Comparison of ENCODE assay signal across 8 cellular contexts in genomic region chrX:17736856-17737706, GRCh38. TPM values are rescaled to one million over a fixed set of nuclear protein-coding genes. Genes with fewer than 3 reads are reported as not detected.
DNase-seq lines count a peak whose midpoint lies in the region; TF ChIP-seq lines count a peak whose summit lies in the region.

Gene SCML1, plus strand, starts transcription at chrX:17737493. Its CDS starts 6,694 bp downstream, at chrX:17744187.

- peak within 1 kb of the TSS; percentile 92 for H3K27ac Mint-ChIP-seq in osteocyte (ENCODE audit: unreplicated experiment)

- H3K36me3 ChIP-seq in adrenal gland (replicated peaks in 1 of 2) (no peaks in the 10 kb centered on the region), cardiac muscle cell (no peaks in the 10 kb centered on the region)

- H3K27me3 ChIP-seq in adrenal gland (no peaks in the 10 kb centered on the region), cardiac muscle cell (no peaks in the 10 kb centered on the region)

- H3K9me3 ChIP-seq in adrenal gland (replicated peaks in 1 of 3) (no peaks in the 10 kb centered on the region), cardiac muscle cell (ENCODE audit: low read depth) (no peaks in the 10 kb centered on the region)

- peaks cover 9% of the 10 kb centered on the region for H3K4me1 Mint-ChIP-seq in osteocyte (ENCODE audit: unreplicated experiment)

- H3K4me1 ChIP-seq in adrenal gland (replicated peaks in 1 of 2) (peaks cover 0 to 8% of the 10 kb centered on the region in 2 donors), cardiac muscle cell (ENCODE audit: low read depth) (no peaks in the 10 kb centered on the region)

- H3K36me3 Mint-ChIP-seq in osteocyte (ENCODE audit: unreplicated experiment), result no peaks in the 10 kb centered on the region

- no peaks in the 10 kb centered on the region for H3K27me3 Mint-ChIP-seq in osteocyte (ENCODE audit: unreplicated experiment)

- TF ChIP-seq CTCF in adrenal gland (IDR thresholded peaks at IDR 0.05) (no peak), cardiac muscle cell (IDR thresholded peaks at IDR 0.05; ENCODE audit: low read depth, low read length) (no peak), osteocyte (IDR thresholded peaks at IDR 0.05) (no peak)

- H3K4me3 ChIP-seq in adrenal gland (peak within 1 kb of the TSS; percentile 11 to 56 (median 54)), cardiac muscle cell (peak within 1 kb of the TSS; percentile 54)

- H3K27ac ChIP-seq in adrenal gland, result peak within 1 kb of the TSS; percentile 88 to 97 (median 94)
- H3K27ac ChIP-seq in cardiac muscle cell, result peak within 1 kb of the TSS; percentile 66
- H3K27ac ChIP-seq in temporal lobe (ENCODE audit: low read depth, low read length), result peak within 1 kb of the TSS; percentile 72

- TF ChIP-seq POLR2A in adrenal gland (IDR thresholded peaks at IDR 0.05), result peak; percentile 71 to 86

- intact Hi-C loops in adrenal gland (cut with DNase I), result no loop called here

- no peaks in the 10 kb centered on the region for H3K9me3 Mint-ChIP-seq in osteocyte (ENCODE audit: unreplicated experiment)

- 0 to 71% (median 20%) methylated on average over 3 to 67 of the region's 67 CpGs for WGBS in adrenal gland, 4 donors

- peak within 1 kb of the TSS; percentile 87 for H3K4me3 Mint-ChIP-seq in osteocyte (ENCODE audit: unreplicated experiment)

- DNase-seq in D341Med (ENCODE audit: low spot score) (peak; percentile 85), GOT3 (lab: John Stamatoyannopoulos, UW) (peak; percentile 90), MV-4-11 (lab: John Stamatoyannopoulos, UW) (peak; percentile 91), T follicular helper cell (ENCODE audit: low read depth) (peak; percentile 84), adrenal gland (peak; percentile 95 to 99 (median 99)), cardiac muscle cell (ENCODE audit: low read depth in 1 of 2, low spot score in 1 of 2) (peak; percentile 94 to 98), osteocyte (ENCODE audit: extremely low spot score, unreplicated experiment) (peak; percentile 98)

RNA-seq across cellular contexts. Expression of gene SCML1, which starts in this region (rescaled TPM):
- total RNA-seq in adrenal gland (10 to 100 TPM in 6 of 8 donors, 1 to 10 TPM in 2; 5.4 to 18.3 (median 14.6) TPM), cardiac muscle cell (4.5 and 5.4 TPM in 2 replicates), osteocyte (7.0 and 8.2 TPM in 2 replicates), temporal lobe (5.9 TPM)
- polyA plus RNA-seq in adrenal gland (10 to 100 TPM; 21.6 to 41.2 (median 32.5) TPM), cardiac muscle cell (4.4 and 6.5 TPM in 2 replicates)

Comparison
In these comparisons a context has a peak if more than half of its experiments do, and no peak if none do; other contexts are left out.
1. Peak in every context shown above with its lines: DNase-seq, H3K4me3 ChIP-seq and H3K27ac ChIP-seq.